Comparison of ENCODE assay signal across 1 cellular context in the genomic region with DNA sequence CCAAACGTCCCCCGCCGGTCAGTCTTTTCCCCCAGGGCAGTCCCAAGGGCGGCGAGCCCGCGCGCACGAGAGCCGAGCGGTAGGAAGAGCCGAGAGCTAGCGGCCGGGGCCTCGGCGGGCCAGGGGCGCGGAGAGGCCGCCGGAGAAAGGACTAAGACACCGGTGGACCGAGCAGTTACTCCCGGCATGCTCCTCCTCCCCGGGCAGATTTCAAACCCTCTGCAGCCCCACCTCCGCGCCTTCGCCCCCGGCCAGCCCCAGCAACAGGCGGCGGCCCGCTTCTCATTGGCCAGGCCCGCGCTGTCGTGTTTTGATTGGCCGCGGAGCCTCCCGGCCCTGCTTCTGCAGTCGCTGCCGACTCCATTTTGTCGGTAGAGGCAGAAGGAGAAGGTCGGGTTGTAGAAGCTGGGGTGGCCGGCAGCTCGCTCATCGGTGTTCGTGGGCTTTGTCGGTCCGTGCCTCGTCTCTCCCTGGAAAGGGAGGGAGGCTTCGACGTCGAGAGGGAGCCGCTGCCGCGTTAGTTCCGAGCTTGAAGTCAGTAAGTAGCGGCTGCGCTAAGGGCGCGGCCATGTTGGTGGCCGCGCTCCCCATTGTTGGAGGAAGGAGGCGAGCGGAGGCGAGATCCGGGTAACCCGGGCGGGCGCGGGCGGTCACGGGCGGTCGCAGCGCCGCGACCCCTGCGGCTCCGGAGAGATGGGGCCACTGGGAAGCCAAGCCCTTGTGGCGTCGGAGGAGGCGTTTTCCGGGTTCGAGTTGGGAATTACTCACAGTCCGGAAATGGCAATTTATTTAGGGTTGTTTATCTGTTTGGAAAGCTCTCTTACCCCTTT.
TF ChIP-seq lines count a peak whose summit lies in the region.

TSS of gene PNRC2 (plus strand) at position 368 of the 830 bp plus-strand sequence. CDS start 1,630 bp downstream, outside the sequence.

TF ChIP-seq in K562, 482 proteins besides CTCF, POLR2A, EP300 and RAD21 (continued from another document and continues in another):
- TF ChIP-seq, protein P1, sequence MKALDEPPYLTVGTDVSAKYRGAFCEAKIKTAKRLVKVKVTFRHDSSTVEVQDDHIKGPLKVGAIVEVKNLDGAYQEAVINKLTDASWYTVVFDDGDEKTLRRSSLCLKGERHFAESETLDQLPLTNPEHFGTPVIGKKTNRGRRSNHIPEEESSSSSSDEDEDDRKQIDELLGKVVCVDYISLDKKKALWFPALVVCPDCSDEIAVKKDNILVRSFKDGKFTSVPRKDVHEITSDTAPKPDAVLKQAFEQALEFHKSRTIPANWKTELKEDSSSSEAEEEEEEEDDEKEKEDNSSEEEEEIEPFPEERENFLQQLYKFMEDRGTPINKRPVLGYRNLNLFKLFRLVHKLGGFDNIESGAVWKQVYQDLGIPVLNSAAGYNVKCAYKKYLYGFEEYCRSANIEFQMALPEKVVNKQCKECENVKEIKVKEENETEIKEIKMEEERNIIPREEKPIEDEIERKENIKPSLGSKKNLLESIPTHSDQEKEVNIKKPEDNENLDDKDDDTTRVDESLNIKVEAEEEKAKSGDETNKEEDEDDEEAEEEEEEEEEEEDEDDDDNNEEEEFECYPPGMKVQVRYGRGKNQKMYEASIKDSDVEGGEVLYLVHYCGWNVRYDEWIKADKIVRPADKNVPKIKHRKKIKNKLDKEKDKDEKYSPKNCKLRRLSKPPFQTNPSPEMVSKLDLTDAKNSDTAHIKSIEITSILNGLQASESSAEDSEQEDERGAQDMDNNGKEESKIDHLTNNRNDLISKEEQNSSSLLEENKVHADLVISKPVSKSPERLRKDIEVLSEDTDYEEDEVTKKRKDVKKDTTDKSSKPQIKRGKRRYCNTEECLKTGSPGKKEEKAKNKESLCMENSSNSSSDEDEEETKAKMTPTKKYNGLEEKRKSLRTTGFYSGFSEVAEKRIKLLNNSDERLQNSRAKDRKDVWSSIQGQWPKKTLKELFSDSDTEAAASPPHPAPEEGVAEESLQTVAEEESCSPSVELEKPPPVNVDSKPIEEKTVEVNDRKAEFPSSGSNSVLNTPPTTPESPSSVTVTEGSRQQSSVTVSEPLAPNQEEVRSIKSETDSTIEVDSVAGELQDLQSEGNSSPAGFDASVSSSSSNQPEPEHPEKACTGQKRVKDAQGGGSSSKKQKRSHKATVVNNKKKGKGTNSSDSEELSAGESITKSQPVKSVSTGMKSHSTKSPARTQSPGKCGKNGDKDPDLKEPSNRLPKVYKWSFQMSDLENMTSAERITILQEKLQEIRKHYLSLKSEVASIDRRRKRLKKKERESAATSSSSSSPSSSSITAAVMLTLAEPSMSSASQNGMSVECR (CRISPR knock-in tag; IDR thresholded peaks at IDR 0.05): peak; percentile 47; the same call in 1 of the 2 replicates
- no peak for TF ChIP-seq CBX5 (IDR thresholded peaks at IDR 0.05; ENCODE audit: borderline replicate concordance, low read depth)
- no peak for TF ChIP-seq DDX20 (tag; IDR thresholded peaks at IDR 0.05; ENCODE audit: low read depth)
- no peak for TF ChIP-seq MAFF (IDR thresholded peaks at IDR 0.05; ENCODE audit: low read length)
- no peak for TF ChIP-seq ARHGAP35 (IDR thresholded peaks at IDR 0.05; ENCODE audit: partially characterized antibody)
- TF ChIP-seq BHLHE40 (IDR thresholded peaks at IDR 0.05; ENCODE audit: low read length): peak; percentile 52
- no peak for TF ChIP-seq GATAD2A (IDR thresholded peaks at IDR 0.05)
- no peak for TF ChIP-seq ZNF347 (CRISPR knock-in tag; IDR thresholded peaks at IDR 0.05; ENCODE audit: low read depth)
- peak; percentile 81 for TF ChIP-seq HNRNPLL (IDR thresholded peaks at IDR 0.05; ENCODE audit: low read depth, low read length, poor library complexity, severe bottlenecking)
- TF ChIP-seq ZNF263 (CRISPR knock-in tag; IDR thresholded peaks at IDR 0.05; ENCODE audit: borderline replicate concordance): peak; percentile 21; the same call in 1 of the 2 replicates
- no peak for TF ChIP-seq MEIS2 (IDR thresholded peaks at IDR 0.05; ENCODE audit: partially characterized antibody)
- TF ChIP-seq PURB (CRISPR knock-in tag; IDR thresholded peaks at IDR 0.05; ENCODE audit: low read depth): no peak
- TF ChIP-seq SMAD1 (IDR thresholded peaks at IDR 0.05; ENCODE audit: low read depth, low read length, partially characterized antibody): peak; percentile 92
- no peak; the same call in 1 of the 2 replicates for TF ChIP-seq XRCC5 (IDR thresholded peaks at IDR 0.05; ENCODE audit: low read depth, low read length)
- TF ChIP-seq HOXB6 (CRISPR knock-in tag; IDR thresholded peaks at IDR 0.05; ENCODE audit: borderline replicate concordance): no peak
- TF ChIP-seq, protein P2, sequence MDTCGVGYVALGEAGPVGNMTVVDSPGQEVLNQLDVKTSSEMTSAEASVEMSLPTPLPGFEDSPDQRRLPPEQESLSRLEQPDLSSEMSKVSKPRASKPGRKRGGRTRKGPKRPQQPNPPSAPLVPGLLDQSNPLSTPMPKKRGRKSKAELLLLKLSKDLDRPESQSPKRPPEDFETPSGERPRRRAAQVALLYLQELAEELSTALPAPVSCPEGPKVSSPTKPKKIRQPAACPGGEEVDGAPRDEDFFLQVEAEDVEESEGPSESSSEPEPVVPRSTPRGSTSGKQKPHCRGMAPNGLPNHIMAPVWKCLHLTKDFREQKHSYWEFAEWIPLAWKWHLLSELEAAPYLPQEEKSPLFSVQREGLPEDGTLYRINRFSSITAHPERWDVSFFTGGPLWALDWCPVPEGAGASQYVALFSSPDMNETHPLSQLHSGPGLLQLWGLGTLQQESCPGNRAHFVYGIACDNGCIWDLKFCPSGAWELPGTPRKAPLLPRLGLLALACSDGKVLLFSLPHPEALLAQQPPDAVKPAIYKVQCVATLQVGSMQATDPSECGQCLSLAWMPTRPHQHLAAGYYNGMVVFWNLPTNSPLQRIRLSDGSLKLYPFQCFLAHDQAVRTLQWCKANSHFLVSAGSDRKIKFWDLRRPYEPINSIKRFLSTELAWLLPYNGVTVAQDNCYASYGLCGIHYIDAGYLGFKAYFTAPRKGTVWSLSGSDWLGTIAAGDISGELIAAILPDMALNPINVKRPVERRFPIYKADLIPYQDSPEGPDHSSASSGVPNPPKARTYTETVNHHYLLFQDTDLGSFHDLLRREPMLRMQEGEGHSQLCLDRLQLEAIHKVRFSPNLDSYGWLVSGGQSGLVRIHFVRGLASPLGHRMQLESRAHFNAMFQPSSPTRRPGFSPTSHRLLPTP (IDR thresholded peaks at IDR 0.05; ENCODE audit: borderline replicate concordance, extremely low read depth, insufficient read length): no peak
- no peak for TF ChIP-seq KDM1A (IDR thresholded peaks at IDR 0.05)
- peak in 1 of 2 experiments; percentile 75 for TF ChIP-seq MNT (conservative IDR thresholded peaks at IDR 0.05)
- 0 out of 2 replicates have a peak, but pooled peaks have one; percentile 50 for TF ChIP-seq ZNF165 (CRISPR knock-in tag; IDR thresholded peaks at IDR 0.05; ENCODE audit: borderline replicate concordance)
- TF ChIP-seq, protein P3, sequence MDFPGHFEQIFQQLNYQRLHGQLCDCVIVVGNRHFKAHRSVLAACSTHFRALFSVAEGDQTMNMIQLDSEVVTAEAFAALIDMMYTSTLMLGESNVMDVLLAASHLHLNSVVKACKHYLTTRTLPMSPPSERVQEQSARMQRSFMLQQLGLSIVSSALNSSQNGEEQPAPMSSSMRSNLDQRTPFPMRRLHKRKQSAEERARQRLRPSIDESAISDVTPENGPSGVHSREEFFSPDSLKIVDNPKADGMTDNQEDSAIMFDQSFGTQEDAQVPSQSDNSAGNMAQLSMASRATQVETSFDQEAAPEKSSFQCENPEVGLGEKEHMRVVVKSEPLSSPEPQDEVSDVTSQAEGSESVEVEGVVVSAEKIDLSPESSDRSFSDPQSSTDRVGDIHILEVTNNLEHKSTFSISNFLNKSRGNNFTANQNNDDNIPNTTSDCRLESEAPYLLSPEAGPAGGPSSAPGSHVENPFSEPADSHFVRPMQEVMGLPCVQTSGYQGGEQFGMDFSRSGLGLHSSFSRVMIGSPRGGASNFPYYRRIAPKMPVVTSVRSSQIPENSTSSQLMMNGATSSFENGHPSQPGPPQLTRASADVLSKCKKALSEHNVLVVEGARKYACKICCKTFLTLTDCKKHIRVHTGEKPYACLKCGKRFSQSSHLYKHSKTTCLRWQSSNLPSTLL (IDR thresholded peaks at IDR 0.05): no peak
- peak in 1 of 2 experiments; percentile 82; a peak in 2 of 4 replicates for TF ChIP-seq HDAC1 (IDR thresholded peaks at IDR 0.05)
- peak; percentile 84 to 93 for TF ChIP-seq MLLT1 (IDR thresholded peaks at IDR 0.05)
- no peak for TF ChIP-seq ILF3 (IDR thresholded peaks at IDR 0.05; ENCODE audit: borderline replicate concordance)
- TF ChIP-seq ZBTB7A (IDR thresholded peaks at IDR 0.05; ENCODE audit: borderline replicate concordance, control insufficient read depth, low read depth, low read length): peak; percentile 80
- peak; percentile 98 for TF ChIP-seq ZFX (CRISPR knock-in tag; IDR thresholded peaks at IDR 0.05)
- no peak for TF ChIP-seq SAFB2 (IDR thresholded peaks at IDR 0.05; ENCODE audit: borderline replicate concordance, low read depth, low read length, severe bottlenecking)
- peak; percentile 99 for TF ChIP-seq TAF9B (IDR thresholded peaks at IDR 0.05; ENCODE audit: partially characterized antibody)
- TF ChIP-seq FUS (optimal IDR thresholded peaks at IDR 0.05; ENCODE audit: low read depth, low read length): peak; percentile 18
- TF ChIP-seq FOXK2 (conservative IDR thresholded peaks at IDR 0.05 in 1 of 2, IDR thresholded peaks at IDR 0.05 in 1 of 2; ENCODE audit: low read depth in 2 of 2): peak; percentile 69 to 71
- TF ChIP-seq ZNF507 (tag; conservative IDR thresholded peaks at IDR 0.05): no peak
- TF ChIP-seq PRMT5 (CRISPR knock-in tag; IDR thresholded peaks at IDR 0.05): no peak
- TF ChIP-seq HNRNPL (IDR thresholded peaks at IDR 0.05; ENCODE audit: low read depth, low read length): peak; percentile 45; the same call in 1 of the 2 replicates
- TF ChIP-seq E4F1 (CRISPR knock-in tag; IDR thresholded peaks at IDR 0.05; ENCODE audit: borderline replicate concordance): no peak
- TF ChIP-seq NCOR1 (IDR thresholded peaks at IDR 0.05): no peak
- TF ChIP-seq ELK3 (CRISPR knock-in tag; IDR thresholded peaks at IDR 0.05): no peak
- no peak for TF ChIP-seq PTTG1 (tag; IDR thresholded peaks at IDR 0.05; ENCODE audit: low read depth)
- peak; percentile 85; the same call in 1 of the 2 replicates for TF ChIP-seq PML (IDR thresholded peaks at IDR 0.05; ENCODE audit: low read length)
- 0 out of 2 replicates have a peak, but pooled peaks have one; percentile 28 for TF ChIP-seq E2F3 (CRISPR knock-in tag; IDR thresholded peaks at IDR 0.05)
- TF ChIP-seq, protein P4, sequence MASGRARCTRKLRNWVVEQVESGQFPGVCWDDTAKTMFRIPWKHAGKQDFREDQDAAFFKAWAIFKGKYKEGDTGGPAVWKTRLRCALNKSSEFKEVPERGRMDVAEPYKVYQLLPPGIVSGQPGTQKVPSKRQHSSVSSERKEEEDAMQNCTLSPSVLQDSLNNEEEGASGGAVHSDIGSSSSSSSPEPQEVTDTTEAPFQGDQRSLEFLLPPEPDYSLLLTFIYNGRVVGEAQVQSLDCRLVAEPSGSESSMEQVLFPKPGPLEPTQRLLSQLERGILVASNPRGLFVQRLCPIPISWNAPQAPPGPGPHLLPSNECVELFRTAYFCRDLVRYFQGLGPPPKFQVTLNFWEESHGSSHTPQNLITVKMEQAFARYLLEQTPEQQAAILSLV (tag; IDR thresholded peaks at IDR 0.05): no peak
- TF ChIP-seq ZNF551 (CRISPR knock-in tag; IDR thresholded peaks at IDR 0.05): no peak
